In the genomic region with DNA sequence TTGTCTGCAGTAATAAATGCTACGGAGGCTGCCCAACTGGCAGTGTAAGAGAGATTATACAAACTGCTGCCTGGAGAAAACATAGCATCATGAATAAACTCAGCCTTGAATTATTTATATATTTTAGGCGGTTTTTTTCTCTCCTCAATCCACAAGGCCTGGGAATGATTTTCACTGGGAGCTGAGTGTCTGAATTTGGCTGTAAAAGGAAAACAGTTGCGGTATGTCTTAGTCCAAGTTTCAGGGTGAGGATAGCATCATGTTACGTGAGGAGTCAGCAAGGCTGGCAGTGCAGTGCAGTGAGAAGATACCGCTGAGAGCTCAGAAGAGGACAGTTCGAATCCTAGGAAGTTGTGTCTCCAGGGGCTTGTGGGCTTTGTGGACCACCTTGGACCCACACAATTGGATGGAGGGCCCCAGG, we compare ENCODE assay signal across 12 cellular contexts.
DNase-seq lines count a peak whose midpoint lies in the region; FAIRE-seq and TF ChIP-seq lines count a peak whose summit lies in the region.
"Had no signal": no experiment of that assay in that cellular context is flagged by ENCODE, and none has a peak within 500 bp of the region (broad histone marks: within the 10 kb centered on the region; RNA-seq: fewer than 3 reads in every experiment).

No MANE protein-coding gene starts in this region.

- H3K27me3 Mint-ChIP-seq in HFFc6 (ENCODE audit: insufficient read depth) (no peaks in the 10 kb centered on the region; the same call in 1 of the 2 replicates), mesothelial cell of epicardium (ENCODE audit: low read depth) (peaks cover 7% of the 10 kb centered on the region)

- H3K27me3 ChIP-seq in keratinocyte (ENCODE audit: control insufficient read depth, extremely low read depth, insufficient read depth, low read length) (no peaks in the 10 kb centered on the region), suprapubic skin (no peaks in the 10 kb centered on the region)
- H3K27me3 ChIP-seq in effector memory CD4-positive, alpha-beta T cell (replicated peaks; ENCODE audit: control insufficient read depth, insufficient read depth, low read length, poor library complexity, severe bottlenecking) = no peaks in the 10 kb centered on the region

- no peak overlapping the region for H3K9ac ChIP-seq in keratinocyte (ENCODE audit: control insufficient read depth, extremely low read depth, insufficient read depth, low read length)

- H3K27ac ChIP-seq in keratinocyte (ENCODE audit: control insufficient read depth, insufficient read depth, low read length) (peak overlapping the region; percentile 99), suprapubic skin (peak overlapping the region; percentile 65)
- H3K27ac ChIP-seq in effector memory CD4-positive, alpha-beta T cell (ENCODE audit: insufficient read depth, low read length, poor library complexity, severe bottlenecking) = no peak overlapping the region
- H3K27ac ChIP-seq: neutrophil had no signal

- WGBS in suprapubic skin = 59% methylated on average over 6 of the region's 6 CpGs

- H3K36me3 ChIP-seq in keratinocyte (ENCODE audit: control insufficient read depth in 2 of 2, extremely low read depth in 1 of 2, insufficient read depth in 2 of 2, low read length in 2 of 2) = no peaks in the 10 kb centered on the region
- H3K36me3 ChIP-seq in suprapubic skin = no peaks in the 10 kb centered on the region
- no peaks in the 10 kb centered on the region for H3K36me3 ChIP-seq in effector memory CD4-positive, alpha-beta T cell (ENCODE audit: control insufficient read depth, insufficient read depth, low read length)
- H3K36me3 ChIP-seq: neutrophil had no signal

- peak overlapping the region; percentile 100 for H3K27ac Mint-ChIP-seq in HFFc6
- no peak overlapping the region for H3K27ac Mint-ChIP-seq in mesothelial cell of epicardium

- H3K36me3 Mint-ChIP-seq in HFFc6 (ENCODE audit: low read depth) (peaks cover 8% of the 10 kb centered on the region), mesothelial cell of epicardium (no peaks in the 10 kb centered on the region)

- TF ChIP-seq EP300 in suprapubic skin (IDR thresholded peaks at IDR 0.05) = no peak

- peaks cover 40% of the 10 kb centered on the region for H3K4me1 ChIP-seq in keratinocyte (ENCODE audit: control insufficient read depth, extremely low read depth, insufficient read depth, low read length)
- peaks cover 14% of the 10 kb centered on the region for H3K4me1 ChIP-seq in suprapubic skin
- H3K4me1 ChIP-seq in effector memory CD4-positive, alpha-beta T cell (ENCODE audit: control insufficient read depth, insufficient read depth, low read length, poor library complexity, severe bottlenecking) = no peaks in the 10 kb centered on the region

- dilution Hi-C loops in keratinocyte (cut with MboI; ENCODE audit: extremely low pct_ligation_motif_present, low sequenced_read_pairs) = no loop called here

- H3K4me3 ChIP-seq in keratinocyte (ENCODE audit: control insufficient read depth in 2 of 3, extremely low read depth in 1 of 3, insufficient read depth in 2 of 3, low read depth in 1 of 3, low read length in 3 of 3) = no peak overlapping the region
- H3K4me3 ChIP-seq in suprapubic skin = no peak overlapping the region
- H3K4me3 ChIP-seq in effector memory CD4-positive, alpha-beta T cell (ENCODE audit: insufficient read depth, low read depth, low read length, poor library complexity, severe bottlenecking) = no peak overlapping the region

- no peak for FAIRE-seq in keratinocyte (lab: Jason Lieb, UNC)

- H3K4me1 Mint-ChIP-seq in HFFc6 (ENCODE audit: low read depth) (peaks cover 76% of the 10 kb centered on the region), mesothelial cell of epicardium (peaks cover 5% of the 10 kb centered on the region)

- H3K79me2 ChIP-seq in keratinocyte (ENCODE audit: control insufficient read depth, insufficient read depth, low read length) = no peaks in the 10 kb centered on the region

- TF ChIP-seq POLR2A in suprapubic skin (IDR thresholded peaks at IDR 0.05) = no peak

- H2AFZ ChIP-seq in keratinocyte (ENCODE audit: control insufficient read depth, low read length) = no peak overlapping the region

- no peak overlapping the region for H3K4me2 ChIP-seq in keratinocyte (ENCODE audit: control insufficient read depth, extremely low read depth, insufficient read depth, low read depth, low read length)

- peak overlapping the region; percentile 84 for H3K4me3 Mint-ChIP-seq in HFFc6
- no peak overlapping the region for H3K4me3 Mint-ChIP-seq in mesothelial cell of epicardium

- no peaks in the 10 kb centered on the region for H4K20me1 ChIP-seq in keratinocyte (ENCODE audit: control insufficient read depth, extremely low read depth, insufficient read depth, low read length)

- TF ChIP-seq CTCF in HFFc6 (IDR thresholded peaks at IDR 0.05) (no peak), keratinocyte (optimal IDR thresholded peaks at IDR 0.05 in 1 of 3, IDR thresholded peaks at IDR 0.05 in 1 of 3, conservative IDR thresholded peaks at IDR 0.05 in 1 of 3; ENCODE audit: extremely low read depth in 1 of 3, insufficient read depth in 2 of 3, low read length in 3 of 3) (no peak), suprapubic skin (IDR thresholded peaks at IDR 0.05) (no peak), mesothelial cell of epicardium (IDR thresholded peaks at IDR 0.05; ENCODE audit: unreplicated experiment) (no peak)

- H3K9me1 ChIP-seq in keratinocyte (ENCODE audit: control insufficient read depth, extremely low read depth, insufficient read depth, low read length) = no peaks in the 10 kb centered on the region

- H3K9me3 ChIP-seq in keratinocyte (ENCODE audit: control insufficient read depth, low read depth, low read length) (no peaks in the 10 kb centered on the region), suprapubic skin (no peaks in the 10 kb centered on the region)
- no peaks in the 10 kb centered on the region for H3K9me3 ChIP-seq in effector memory CD4-positive, alpha-beta T cell (ENCODE audit: control insufficient read depth, low read length)
- H3K9me3 ChIP-seq: neutrophil had no signal

- DNase-seq in HFFc6 = peak; percentile 95
- peak; percentile 79 for DNase-seq in brain pericyte (ENCODE audit: low read depth, low spot score)
- no peak for DNase-seq in keratinocyte (ENCODE audit: low read depth, low spot score)
- no peak for DNase-seq in suprapubic skin (ENCODE audit: low spot score in 2 of 2)
- DNase-seq in effector memory CD4-positive, alpha-beta T cell = no peak
- DNase-seq in mesothelial cell of epicardium (ENCODE audit: low spot score in 2 of 2, unreplicated experiment in 2 of 2) = no peak
- DNase-seq in NCI-H524 (lab: John Stamatoyannopoulos, UW) = no peak
- DNase-seq: MM.1S; SHP77 treated with DMSO at 0.1 percent for 48 hours; stimulated activated CD4-positive, alpha-beta T cell treated with anti-CD3 and anti-CD28 coated beads, Interleukin-4, amount 100 ng/mL, for 1 hour; stimulated activated naive CD8-positive, alpha-beta T cell treated with anti-CD3 and anti-CD28 coated beads, Interleukin-15, Interleukin-2, amounts not matched to agents 100 U/mL and 50 U/mL, for 24 hours had no signal

- H3K9me3 Mint-ChIP-seq in HFFc6 = no peaks in the 10 kb centered on the region
- no peaks in the 10 kb centered on the region for H3K9me3 Mint-ChIP-seq in mesothelial cell of epicardium

Comparison
In these comparisons a context has a peak if more than half of its experiments do, and no peak if none do; other contexts are left out.
1. DNase-seq: peak in HFFc6 (single experiment) and brain pericyte (single experiment); none in keratinocyte (single experiment), suprapubic skin (0 of 2), effector memory CD4-positive, alpha-beta T cell (0 of 3), mesothelial cell of epicardium (0 of 2) and NCI-H524 (0 of 2).